In genomic region chr7:55085511-55086412, GRCh38 we compare ENCODE assay signal across 10 cellular contexts.
DNase-seq lines count a peak whose midpoint lies in the region; ATAC-seq and TF ChIP-seq lines count a peak whose summit lies in the region.
"Had no signal": no experiment of that assay in that cellular context is flagged by ENCODE, and none has a peak within 500 bp of the region (broad histone marks: within the 10 kb centered on the region; RNA-seq: fewer than 3 reads in every experiment).

No MANE protein-coding gene starts in this region.

- TF ChIP-seq CTCF in Calu3 (IDR thresholded peaks at IDR 0.05; ENCODE audit: unreplicated experiment): no peak
- no peak for TF ChIP-seq CTCF in nephron (IDR thresholded peaks at IDR 0.05; ENCODE audit: unreplicated experiment in 3 of 3)

- H3K27ac Mint-ChIP-seq in Calu3 (ENCODE audit: unreplicated experiment) (peak overlapping the region; percentile 68), nephron (peak overlapping the region; percentile 94 to 98 (median 96))
- H3K27ac Mint-ChIP-seq: activated naive CD4-positive, alpha-beta T cell treated with anti-CD3 and anti-CD28 coated beads for 36 hours had no signal

- peak overlapping the region; percentile 30 for H3K27ac ChIP-seq in angular gyrus (ENCODE audit: low read depth, low read length)
- H3K27ac ChIP-seq: HL-60 had no signal

- intact Hi-C loops in Calu3 (cut with micrococcal nuclease; ENCODE audit: unreplicated experiment): no loop called here

- H3K27me3 Mint-ChIP-seq in Calu3 (ENCODE audit: unreplicated experiment) (no peaks in the 10 kb centered on the region), nephron (ENCODE audit: low read depth) (no peaks in the 10 kb centered on the region)

- no peaks in the 10 kb centered on the region for H3K9me3 Mint-ChIP-seq in Calu3 (ENCODE audit: low read depth, unreplicated experiment)
- H3K9me3 Mint-ChIP-seq in nephron: no peaks in the 10 kb centered on the region
- H3K9me3 Mint-ChIP-seq: activated naive CD4-positive, alpha-beta T cell treated with anti-CD3 and anti-CD28 coated beads for 36 hours had no signal

- CTCF ChIA-PET in Calu3 (lab: Charles Lee): interaction anchor here (0.7 to 1.4 kb wide), 6 partner anchors 11 to 65 kb away, joined by 3 to 9 read pairs (median 4); no protein-coding TSS in a partner anchor

- peaks cover 11% of the 10 kb centered on the region for H3K36me3 Mint-ChIP-seq in Calu3 (ENCODE audit: insufficient read depth, unreplicated experiment)
- no peaks in the 10 kb centered on the region for H3K36me3 Mint-ChIP-seq in nephron (ENCODE audit: low read depth)

- H3K4me1 Mint-ChIP-seq in Calu3 (ENCODE audit: low read depth, unreplicated experiment) (peaks cover 60% of the 10 kb centered on the region), nephron (peaks cover 68% of the 10 kb centered on the region)

- peak; percentile 20 for ATAC-seq in HG02884 (IDR thresholded peaks at IDR 0.05; ENCODE audit: unreplicated experiment)

- DNase-seq in Calu3 (no peak), hypothalamus (lab: John Stamatoyannopoulos, UW) (no peak), C1 segment of cervical spinal cord (lab: John Stamatoyannopoulos, UW) (no peak), NCI-H2081 (lab: John Stamatoyannopoulos, UW) (no peak), DMS153 treated with DMSO at 0.1 percent for 48 hours (lab: John Stamatoyannopoulos, UW; ENCODE audit: unreplicated experiment) (no peak)

- H3K4me3 Mint-ChIP-seq in Calu3 (ENCODE audit: low read depth, unreplicated experiment) (peak overlapping the region; percentile 18), nephron (peak overlapping the region; percentile 2 to 58 (median 11))
- H3K4me3 Mint-ChIP-seq: activated naive CD4-positive, alpha-beta T cell treated with anti-CD3 and anti-CD28 coated beads for 36 hours had no signal

- no TSS peak for BruUV-seq in Calu3 (replicated peaks; lab: Mats Ljungman, UMichigan)
